In the genomic region with DNA sequence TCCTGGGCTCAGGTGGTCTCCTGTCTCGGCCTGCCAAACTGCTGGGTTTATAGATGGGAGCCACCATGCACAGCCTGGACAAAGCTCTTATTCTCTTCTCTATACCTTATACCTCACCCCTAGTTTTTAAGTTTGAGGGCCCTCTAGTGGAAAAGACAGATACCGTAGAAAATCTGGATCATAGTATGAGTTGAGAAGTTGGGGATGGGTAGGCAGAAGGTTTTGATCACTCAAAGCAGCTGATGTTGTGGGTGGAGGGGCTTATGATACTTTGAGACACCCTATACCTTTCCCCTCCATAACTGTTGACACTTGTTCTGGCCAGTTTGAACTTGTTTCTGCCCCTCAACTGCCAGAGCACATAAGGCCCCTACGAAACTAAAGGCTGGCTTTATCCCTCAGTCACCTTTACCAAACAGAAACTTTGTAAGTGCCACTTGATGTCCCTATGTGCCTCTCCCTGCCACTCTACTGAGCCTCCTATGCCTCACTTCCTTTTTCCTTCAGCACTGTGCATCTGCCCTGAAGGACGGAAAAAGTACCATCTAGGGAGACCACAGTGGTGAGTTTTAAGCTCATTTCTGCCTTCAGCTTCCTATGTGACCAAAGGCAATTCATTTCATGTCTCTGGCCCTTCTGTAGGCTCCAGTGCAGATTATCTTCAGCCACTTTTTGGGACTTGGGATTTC, we compare ENCODE assay signal across 1 cellular context.
A peak's percentile ranks its signal among the peaks of the same experiment; 100 is the strongest.
TF ChIP-seq lines count a peak whose summit lies in the region.

No MANE protein-coding gene starts in this region.

TF ChIP-seq in GM12878, 131 proteins besides CTCF, POLR2A, EP300 and RAD21 (continued from another document):
- TF ChIP-seq, protein P1, sequence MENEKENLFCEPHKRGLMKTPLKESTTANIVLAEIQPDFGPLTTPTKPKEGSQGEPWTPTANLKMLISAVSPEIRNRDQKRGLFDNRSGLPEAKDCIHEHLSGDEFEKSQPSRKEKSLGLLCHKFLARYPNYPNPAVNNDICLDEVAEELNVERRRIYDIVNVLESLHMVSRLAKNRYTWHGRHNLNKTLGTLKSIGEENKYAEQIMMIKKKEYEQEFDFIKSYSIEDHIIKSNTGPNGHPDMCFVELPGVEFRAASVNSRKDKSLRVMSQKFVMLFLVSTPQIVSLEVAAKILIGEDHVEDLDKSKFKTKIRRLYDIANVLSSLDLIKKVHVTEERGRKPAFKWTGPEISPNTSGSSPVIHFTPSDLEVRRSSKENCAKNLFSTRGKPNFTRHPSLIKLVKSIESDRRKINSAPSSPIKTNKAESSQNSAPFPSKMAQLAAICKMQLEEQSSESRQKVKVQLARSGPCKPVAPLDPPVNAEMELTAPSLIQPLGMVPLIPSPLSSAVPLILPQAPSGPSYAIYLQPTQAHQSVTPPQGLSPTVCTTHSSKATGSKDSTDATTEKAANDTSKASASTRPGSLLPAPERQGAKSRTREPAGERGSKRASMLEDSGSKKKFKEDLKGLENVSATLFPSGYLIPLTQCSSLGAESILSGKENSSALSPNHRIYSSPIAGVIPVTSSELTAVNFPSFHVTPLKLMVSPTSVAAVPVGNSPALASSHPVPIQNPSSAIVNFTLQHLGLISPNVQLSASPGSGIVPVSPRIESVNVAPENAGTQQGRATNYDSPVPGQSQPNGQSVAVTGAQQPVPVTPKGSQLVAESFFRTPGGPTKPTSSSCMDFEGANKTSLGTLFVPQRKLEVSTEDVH (IDR thresholded peaks at IDR 0.05; ENCODE audit: low read depth, partially characterized antibody), result no peak
- 0 out of 4 replicates have a peak, but pooled peaks of 1 of the 2 experiments have one; percentile 60 for TF ChIP-seq ETV6 (conservative IDR thresholded peaks at IDR 0.05 in 1 of 2, IDR thresholded peaks at IDR 0.05 in 1 of 2; ENCODE audit: borderline replicate concordance in 1 of 2, low read depth in 1 of 2)
- TF ChIP-seq HCFC1 (IDR thresholded peaks at IDR 0.05; ENCODE audit: low read length), result no peak
- TF ChIP-seq SPI1 (IDR thresholded peaks at IDR 0.05; ENCODE audit: borderline replicate concordance, insufficient read depth, low read depth, low read length), result peak; percentile 74; the same call in 1 of the 2 replicates
- TF ChIP-seq SMC3 (IDR thresholded peaks at IDR 0.05; ENCODE audit: borderline replicate concordance, low read length), result peak; percentile 58; the same call in 1 of the 2 replicates
- no peak for TF ChIP-seq SP1 (IDR thresholded peaks at IDR 0.05; ENCODE audit: low read depth, low read length)
- no peak for TF ChIP-seq ZBTB40 (IDR thresholded peaks at IDR 0.05; ENCODE audit: borderline replicate concordance)
- TF ChIP-seq KAT2A (conservative IDR thresholded peaks at IDR 0.05; ENCODE audit: control insufficient read depth, low read depth, low read length), result no peak
- TF ChIP-seq, protein P2, sequence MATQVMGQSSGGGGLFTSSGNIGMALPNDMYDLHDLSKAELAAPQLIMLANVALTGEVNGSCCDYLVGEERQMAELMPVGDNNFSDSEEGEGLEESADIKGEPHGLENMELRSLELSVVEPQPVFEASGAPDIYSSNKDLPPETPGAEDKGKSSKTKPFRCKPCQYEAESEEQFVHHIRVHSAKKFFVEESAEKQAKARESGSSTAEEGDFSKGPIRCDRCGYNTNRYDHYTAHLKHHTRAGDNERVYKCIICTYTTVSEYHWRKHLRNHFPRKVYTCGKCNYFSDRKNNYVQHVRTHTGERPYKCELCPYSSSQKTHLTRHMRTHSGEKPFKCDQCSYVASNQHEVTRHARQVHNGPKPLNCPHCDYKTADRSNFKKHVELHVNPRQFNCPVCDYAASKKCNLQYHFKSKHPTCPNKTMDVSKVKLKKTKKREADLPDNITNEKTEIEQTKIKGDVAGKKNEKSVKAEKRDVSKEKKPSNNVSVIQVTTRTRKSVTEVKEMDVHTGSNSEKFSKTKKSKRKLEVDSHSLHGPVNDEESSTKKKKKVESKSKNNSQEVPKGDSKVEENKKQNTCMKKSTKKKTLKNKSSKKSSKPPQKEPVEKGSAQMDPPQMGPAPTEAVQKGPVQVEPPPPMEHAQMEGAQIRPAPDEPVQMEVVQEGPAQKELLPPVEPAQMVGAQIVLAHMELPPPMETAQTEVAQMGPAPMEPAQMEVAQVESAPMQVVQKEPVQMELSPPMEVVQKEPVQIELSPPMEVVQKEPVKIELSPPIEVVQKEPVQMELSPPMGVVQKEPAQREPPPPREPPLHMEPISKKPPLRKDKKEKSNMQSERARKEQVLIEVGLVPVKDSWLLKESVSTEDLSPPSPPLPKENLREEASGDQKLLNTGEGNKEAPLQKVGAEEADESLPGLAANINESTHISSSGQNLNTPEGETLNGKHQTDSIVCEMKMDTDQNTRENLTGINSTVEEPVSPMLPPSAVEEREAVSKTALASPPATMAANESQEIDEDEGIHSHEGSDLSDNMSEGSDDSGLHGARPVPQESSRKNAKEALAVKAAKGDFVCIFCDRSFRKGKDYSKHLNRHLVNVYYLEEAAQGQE (IDR thresholded peaks at IDR 0.05; ENCODE audit: low read depth, low read length), result no peak
- TF ChIP-seq, protein P3, sequence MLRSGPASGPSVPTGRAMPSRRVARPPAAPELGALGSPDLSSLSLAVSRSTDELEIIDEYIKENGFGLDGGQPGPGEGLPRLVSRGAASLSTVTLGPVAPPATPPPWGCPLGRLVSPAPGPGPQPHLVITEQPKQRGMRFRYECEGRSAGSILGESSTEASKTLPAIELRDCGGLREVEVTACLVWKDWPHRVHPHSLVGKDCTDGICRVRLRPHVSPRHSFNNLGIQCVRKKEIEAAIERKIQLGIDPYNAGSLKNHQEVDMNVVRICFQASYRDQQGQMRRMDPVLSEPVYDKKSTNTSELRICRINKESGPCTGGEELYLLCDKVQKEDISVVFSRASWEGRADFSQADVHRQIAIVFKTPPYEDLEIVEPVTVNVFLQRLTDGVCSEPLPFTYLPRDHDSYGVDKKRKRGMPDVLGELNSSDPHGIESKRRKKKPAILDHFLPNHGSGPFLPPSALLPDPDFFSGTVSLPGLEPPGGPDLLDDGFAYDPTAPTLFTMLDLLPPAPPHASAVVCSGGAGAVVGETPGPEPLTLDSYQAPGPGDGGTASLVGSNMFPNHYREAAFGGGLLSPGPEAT (IDR thresholded peaks at IDR 0.05; ENCODE audit: low read depth), result no peak
- TF ChIP-seq ATF7 (IDR thresholded peaks at IDR 0.05; ENCODE audit: low read depth), result no peak
- peak; percentile 45 for TF ChIP-seq IKZF1 (conservative IDR thresholded peaks at IDR 0.05)
- no peak for TF ChIP-seq ZBTB4 (CRISPR knock-in tag; IDR thresholded peaks at IDR 0.05)
- peak; percentile 28 to 58; a peak in 2 of 4 replicates for TF ChIP-seq IKZF2 (IDR thresholded peaks at IDR 0.05)
- TF ChIP-seq EED (IDR thresholded peaks at IDR 0.05; ENCODE audit: low read depth), result peak; percentile 48; the same call in 1 of the 2 replicates
- TF ChIP-seq SMARCA5 (IDR thresholded peaks at IDR 0.05), result no peak
- peak; percentile 20; the same call in 1 of the 2 replicates for TF ChIP-seq RUNX3 (IDR thresholded peaks at IDR 0.05; ENCODE audit: low read length)
- TF ChIP-seq CHD1 (IDR thresholded peaks at IDR 0.05; ENCODE audit: low read depth, low read length), result no peak
